ENCODE assay signal across 7 cellular contexts in the genomic region with DNA sequence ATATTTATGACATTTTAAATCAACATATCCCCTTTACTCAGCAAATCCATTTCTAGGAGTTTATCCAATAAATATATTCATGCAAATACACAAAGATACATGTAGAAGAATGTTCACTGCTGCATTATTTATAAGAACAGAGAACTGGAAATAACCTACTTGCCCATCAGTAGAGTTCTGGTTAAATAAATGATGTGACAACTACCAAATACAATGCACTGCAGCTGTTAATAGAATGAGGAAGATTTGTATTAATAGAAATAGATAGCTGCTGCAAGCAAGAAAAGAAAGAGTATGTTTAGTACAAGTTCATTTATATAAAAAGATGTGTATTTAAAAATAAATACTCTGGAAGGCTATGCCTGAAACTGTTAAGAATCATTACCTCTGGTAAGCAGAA. TPM values are rescaled to one million over a fixed set of nuclear protein-coding genes. Genes with fewer than 3 reads are reported as not detected.
"Had no signal": no experiment of that assay in that cellular context is flagged by ENCODE, and none has a peak within 500 bp of the region (broad histone marks: within the 10 kb centered on the region; RNA-seq: fewer than 3 reads in every experiment).

No MANE protein-coding gene starts in this region.

- H3K4me1 Mint-ChIP-seq: IgD-negative memory B cell had no signal

- DNase-seq: IMR-90, KBM-7 had no signal

- H3K4me3 ChIP-seq: K562 had no signal

- H3K27ac ChIP-seq: HL-60 had no signal

- H3K36me3 Mint-ChIP-seq: IgD-negative memory B cell had no signal

- H3K27ac Mint-ChIP-seq: IgD-negative memory B cell had no signal

- H3K4me3 Mint-ChIP-seq: IgD-negative memory B cell had no signal

RNA-seq across cellular contexts. Expression of a gene that starts 49.3 kb away (rescaled TPM):
- total RNA-seq: HepG2, HT1080, K562 had no signal
- polyA plus RNA-seq: HepG2, IgD-negative memory B cell, K562 had no signal
